20 cellular contexts compared by ENCODE assay signal in the genomic region with DNA sequence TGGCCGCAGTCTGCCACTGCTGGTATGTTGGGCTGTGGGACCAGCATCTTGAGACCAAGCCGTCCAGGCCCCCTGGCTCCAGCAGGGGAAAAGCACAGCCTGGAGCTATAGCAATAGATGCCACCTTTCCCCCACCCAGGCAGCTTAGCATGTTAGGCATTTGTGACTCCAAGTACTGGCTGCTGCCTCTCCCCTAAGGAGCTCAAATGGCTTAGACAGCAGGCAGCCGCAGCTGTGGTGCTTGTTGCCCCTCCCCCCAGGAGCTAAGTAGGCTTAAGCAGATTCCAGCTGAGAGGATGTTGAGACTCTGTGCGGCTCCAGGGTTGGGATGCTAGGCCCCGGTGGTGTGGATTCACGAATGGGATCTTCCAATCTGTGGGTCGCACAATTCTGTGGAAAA.
"Had no signal": no experiment of that assay in that cellular context is flagged by ENCODE, and none has a peak within 500 bp of the region (broad histone marks: within the 10 kb centered on the region; RNA-seq: fewer than 3 reads in every experiment).

No MANE protein-coding gene starts in this region.

- H3K4me1 ChIP-seq: esophagus muscularis mucosa, gastroesophageal sphincter, lower lobe of right lung, prostate gland, stomach, upper lobe of right lung had no signal

- H3K4me1 Mint-ChIP-seq: activated CD4-positive, alpha-beta T cell treated with anti-CD3 and anti-CD28 coated beads, Interleukin-2, amount 10 ng/mL, durations not matched to agents 24 days and 14 days; activated naive CD8-positive, alpha-beta T cell treated with anti-CD3 and anti-CD28 coated beads for 36 hours; activated T-helper 17 cell treated with anti-CD3 and anti-CD28 coated beads, Interleukin-2, amount 50 U/mL, for 72 hours; neural crest cell; T-cell had no signal

- H3K36me3 Mint-ChIP-seq: T-cell had no signal

- H3K36me3 ChIP-seq: esophagus muscularis mucosa, gastroesophageal sphincter, lower lobe of right lung, prostate gland, stomach, upper lobe of right lung had no signal

- H3K27me3 ChIP-seq: esophagus muscularis mucosa, gastroesophageal sphincter, stomach, upper lobe of right lung had no signal

- H3K27me3 Mint-ChIP-seq: activated CD4-positive, alpha-beta T cell treated with anti-CD3 and anti-CD28 coated beads, Interleukin-2, amount 10 ng/mL, durations not matched to agents 24 days and 14 days had no signal

- H3K27ac Mint-ChIP-seq: activated CD4-positive, alpha-beta T cell treated with anti-CD3 and anti-CD28 coated beads, Interleukin-2, amount 10 ng/mL, durations not matched to agents 24 days and 14 days; activated CD8-positive, alpha-beta T cell treated with anti-CD3 and anti-CD28 coated beads for 36 hours; activated naive CD8-positive, alpha-beta T cell treated with anti-CD3 and anti-CD28 coated beads for 36 hours; activated T-helper 17 cell treated with anti-CD3 and anti-CD28 coated beads, Interleukin-2, amount 50 U/mL, for 72 hours; T-cell had no signal

- H3K4me3 ChIP-seq: esophagus muscularis mucosa, gastroesophageal sphincter, lower lobe of right lung, prostate gland, skin epidermis, stomach, upper lobe of right lung had no signal

- H3K4me3 Mint-ChIP-seq: activated CD4-positive, alpha-beta T cell treated with anti-CD3 and anti-CD28 coated beads, Interleukin-2, amount 10 ng/mL, durations not matched to agents 24 days and 14 days; activated CD8-positive, alpha-beta T cell treated with anti-CD3 and anti-CD28 coated beads for 36 hours; activated naive CD8-positive, alpha-beta T cell treated with anti-CD3 and anti-CD28 coated beads for 36 hours; activated T-helper 17 cell treated with anti-CD3 and anti-CD28 coated beads, Interleukin-2, amount 50 U/mL, for 72 hours; neural crest cell; T-cell had no signal

- ATAC-seq: activated CD8-positive, alpha-beta T cell treated with anti-CD3 and anti-CD28 coated beads for 36 hours; activated T-helper 17 cell treated with anti-CD3 and anti-CD28 coated beads, Interleukin-2, amount 50 U/mL, for 72 hours; gastroesophageal sphincter; lower lobe of right lung; right cardiac atrium; T-cell; upper lobe of right lung had no signal

- H3K9me3 ChIP-seq: lower lobe of right lung, prostate gland, upper lobe of right lung had no signal

- DNase-seq: activated CD4-positive, alpha-beta T cell treated with anti-CD3 and anti-CD28 coated beads, Interleukin-2, amount 10 ng/mL, durations not matched to agents 24 days and 14 days; activated CD8-positive, alpha-beta T cell treated with anti-CD3 and anti-CD28 coated beads for 36 hours; activated naive CD4-positive, alpha-beta T cell; activated naive CD8-positive, alpha-beta T cell treated with anti-CD3 and anti-CD28 coated beads for 36 hours; activated T-cell treated with anti-CD3 and anti-CD28 coated beads, Interleukin-2, amount 50 U/mL, for 1 hour; amniotic stem cell; effector CD8-positive, alpha-beta T cell; lower lobe of right lung; right cardiac atrium; stimulated activated CD4-positive, alpha-beta T cell treated with anti-CD3 and anti-CD28 coated beads, Interleukin-2, amount 100 ng/mL, for 48 hours; stomach; T-cell; T-helper 9 cell; upper lobe of right lung had no signal

- H3K27ac ChIP-seq: esophagus muscularis mucosa, gastroesophageal sphincter, lower lobe of right lung, prostate gland, skin epidermis, stomach, upper lobe of right lung had no signal
